In the genomic region with DNA sequence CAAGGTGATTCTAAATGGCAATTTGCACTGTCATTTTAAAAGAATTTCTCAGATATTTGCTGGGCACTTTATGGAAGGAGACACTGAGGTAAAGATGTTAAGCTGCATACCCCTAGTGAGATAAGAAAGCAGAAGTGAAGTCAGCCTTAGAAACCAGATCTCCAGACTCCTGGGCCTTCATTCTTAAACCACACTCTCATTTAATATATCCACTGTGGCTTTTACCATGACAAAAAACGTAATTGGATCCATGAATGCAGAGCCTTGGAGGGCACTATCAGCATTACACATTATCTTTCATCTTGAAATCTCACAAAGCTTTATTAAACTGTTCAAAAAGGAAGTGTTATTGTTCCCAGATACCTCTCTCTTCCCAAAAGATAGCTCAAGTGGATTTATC, we compare ENCODE assay signal across 21 cellular contexts. TPM values are rescaled to one million over a fixed set of nuclear protein-coding genes. Genes with fewer than 3 reads are reported as not detected.
DNase-seq lines count a peak whose midpoint lies in the region; TF ChIP-seq lines count a peak whose summit lies in the region.
"Had no signal": no experiment of that assay in that cellular context is flagged by ENCODE, and none has a peak within 500 bp of the region (broad histone marks: within the 10 kb centered on the region; RNA-seq: fewer than 3 reads in every experiment).

No MANE protein-coding gene starts in this region.

- no peaks in the 10 kb centered on the region for H3K79me2 ChIP-seq in trophoblast cell (ENCODE audit: control insufficient read depth, insufficient read depth, low read length, poor library complexity)

- H3K36me3 ChIP-seq in endodermal cell (ENCODE audit: control insufficient read depth, insufficient read depth, low read length) (no peaks in the 10 kb centered on the region), trophoblast cell (ENCODE audit: control insufficient read depth in 1 of 2, insufficient read depth in 2 of 2, low read length in 2 of 2) (no peaks in the 10 kb centered on the region), esophagus squamous epithelium (no peaks in the 10 kb centered on the region)
- H3K36me3 ChIP-seq: adrenal gland, esophagus muscularis mucosa had no signal

- H3K4me1 ChIP-seq in endodermal cell (ENCODE audit: control insufficient read depth, insufficient read depth, low read length) = no peaks in the 10 kb centered on the region
- H3K4me1 ChIP-seq in trophoblast cell (ENCODE audit: control insufficient read depth in 1 of 2, insufficient read depth in 2 of 2, low read length in 2 of 2) = peaks cover 0 to 3% of the 10 kb centered on the region in 2 experiments
- H3K4me1 ChIP-seq in esophagus squamous epithelium = no peaks in the 10 kb centered on the region
- H3K4me1 ChIP-seq: adrenal gland, esophagus muscularis mucosa had no signal

- H3K4me3 ChIP-seq in endodermal cell (ENCODE audit: low read length) (peak overlapping the region; percentile 47), trophoblast cell (ENCODE audit: low read depth, low read length) (no peak overlapping the region), esophagus squamous epithelium (no peak overlapping the region)
- H3K4me3 ChIP-seq: adrenal gland, esophagus muscularis mucosa had no signal

- no peaks in the 10 kb centered on the region for H3K9me3 ChIP-seq in endodermal cell (ENCODE audit: control insufficient read depth, low read length)
- no peaks in the 10 kb centered on the region for H3K9me3 ChIP-seq in trophoblast cell (ENCODE audit: insufficient read depth, low read depth, low read length)
- H3K9me3 ChIP-seq in esophagus squamous epithelium = no peaks in the 10 kb centered on the region
- H3K9me3 ChIP-seq: adrenal gland, esophagus muscularis mucosa had no signal

- no peak overlapping the region for H3K4me2 ChIP-seq in trophoblast cell (ENCODE audit: low read length)

- H4K12ac ChIP-seq in trophoblast cell (ENCODE audit: low read depth, low read length) = no peak overlapping the region

- no peak overlapping the region for H2AFZ ChIP-seq in trophoblast cell (ENCODE audit: insufficient read depth, low read length, poor library complexity)

- no peak overlapping the region for H2AK5ac ChIP-seq in trophoblast cell (ENCODE audit: low read length)

- H4K8ac ChIP-seq in trophoblast cell (ENCODE audit: low read depth, low read length) = no peak overlapping the region

- H3K4me1 Mint-ChIP-seq in endodermal cell = peaks cover 21% of the 10 kb centered on the region
- H3K4me1 Mint-ChIP-seq: central memory CD8-positive, alpha-beta T cell had no signal

- no peak overlapping the region for H3K27ac Mint-ChIP-seq in endodermal cell
- H3K27ac Mint-ChIP-seq: natural killer cell treated with Interleukin-12 subunit alpha and Interleukin-12 subunit beta and Interleukin-15 and Interleukin-18, amount 100 ng/mL, for 72 hours had no signal

- no peak overlapping the region for H4K91ac ChIP-seq in trophoblast cell (ENCODE audit: low read depth, low read length)

- H3K27me3 ChIP-seq in endodermal cell (ENCODE audit: control insufficient read depth, insufficient read depth, low read length, poor library complexity, severe bottlenecking) (peaks cover 8% of the 10 kb centered on the region), trophoblast cell (ENCODE audit: insufficient read depth, low read length) (no peaks in the 10 kb centered on the region), esophagus squamous epithelium (no peaks in the 10 kb centered on the region)
- H3K27me3 ChIP-seq: adrenal gland, esophagus muscularis mucosa had no signal

- 13% methylated on average over 1 of the region's 1 CpG; no CpG with 5 or more reads in 1 of the 2 experiments for WGBS in endodermal cell (ENCODE audit: insufficient coverage in 1 of 2, insufficient read length in 1 of 2), 2 experiments
- WGBS in trophoblast cell (ENCODE audit: extremely low coverage, insufficient coverage, insufficient read length) = no CpG with 5 or more reads among the region's 1 CpG
- 45 to 69% methylated on average over 1 of the region's 1 CpG for WGBS in esophagus squamous epithelium, 2 donors

- H3K9ac ChIP-seq in endodermal cell (ENCODE audit: extremely low read depth, low read length, poor library complexity, severe bottlenecking) = no peak overlapping the region
- H3K9ac ChIP-seq in trophoblast cell (ENCODE audit: low read length) = no peak overlapping the region

- H3K9me3 Mint-ChIP-seq in endodermal cell = no peaks in the 10 kb centered on the region

- no peak overlapping the region for H3K23ac ChIP-seq in trophoblast cell (ENCODE audit: low read length)

- H2BK120ac ChIP-seq in trophoblast cell (ENCODE audit: insufficient read depth, low read length, poor library complexity) = no peak overlapping the region

- H2BK12ac ChIP-seq in trophoblast cell (ENCODE audit: low read length) = no peak overlapping the region

- DNase-seq in Kasumi-1 (lab: John Stamatoyannopoulos, UW) (peak; percentile 26 to 62), RPMI7951 (ENCODE audit: low read depth) (peak; percentile 24), endodermal cell (no peak), trophoblast cell (peak; percentile 26 to 86), esophagus squamous epithelium (lab: John Stamatoyannopoulos, UW) (no peak), GM03348 (ENCODE audit: low spot score) (no peak), NCI-H1417 treated with DMSO at 0.1 percent for 48 hours (lab: John Stamatoyannopoulos, UW) (no peak)
- DNase-seq: activated CD4-positive, alpha-beta T cell treated with anti-CD3 and anti-CD28 coated beads for 48 hours; activated effector memory CD4-positive, alpha-beta T cell treated with anti-CD3 and anti-CD28 coated beads, Interleukin-2, amount 50 U/mL, for 16 hours; adrenal gland; EL; head of caudate nucleus; NCI-H2029; NCI-H526 treated with DMSO at 0.1 percent for 48 hours; stimulated activated CD4-positive, alpha-beta T cell treated with anti-CD3 and anti-CD28 coated beads, Interleukin-4, amount 100 ng/mL, for 1 hour had no signal

- no peaks in the 10 kb centered on the region for H3K36me3 Mint-ChIP-seq in endodermal cell (ENCODE audit: low read depth)
- H3K36me3 Mint-ChIP-seq: natural killer cell treated with Interleukin-12 subunit alpha and Interleukin-12 subunit beta and Interleukin-15 and Interleukin-18, amount 100 ng/mL, for 72 hours had no signal

- no peak overlapping the region for H3K18ac ChIP-seq in trophoblast cell (ENCODE audit: low read length)

- peaks cover 6% of the 10 kb centered on the region for H3K79me1 ChIP-seq in trophoblast cell (ENCODE audit: low read length)

- peaks cover 21% of the 10 kb centered on the region for H3K27me3 Mint-ChIP-seq in endodermal cell (ENCODE audit: insufficient read depth)
- H3K27me3 Mint-ChIP-seq: central memory CD8-positive, alpha-beta T cell; natural killer cell treated with Interleukin-12 subunit alpha and Interleukin-12 subunit beta and Interleukin-15 and Interleukin-18, amount 100 ng/mL, for 72 hours had no signal

- TF ChIP-seq POLR2A in esophagus squamous epithelium (IDR thresholded peaks at IDR 0.05) = no peak

- intact Hi-C loops in esophagus squamous epithelium (cut with DNase I) = no loop called here

- no peak overlapping the region for H3K4ac ChIP-seq in trophoblast cell (ENCODE audit: low read depth, low read length)

- TF ChIP-seq CTCF in endodermal cell (conservative IDR thresholded peaks at IDR 0.05) = no peak
- no peak for TF ChIP-seq CTCF in esophagus squamous epithelium (IDR thresholded peaks at IDR 0.05)

- H2BK5ac ChIP-seq in trophoblast cell (ENCODE audit: low read depth, low read length, poor library complexity) = no peak overlapping the region

- no peak overlapping the region for H3K27ac ChIP-seq in endodermal cell (ENCODE audit: low read depth, low read length)
- H3K27ac ChIP-seq in trophoblast cell (ENCODE audit: low read depth, low read length) = peak overlapping the region; percentile 87
- H3K27ac ChIP-seq in esophagus squamous epithelium = no peak overlapping the region
- H3K27ac ChIP-seq: adrenal gland, esophagus muscularis mucosa had no signal

- H3K4me3 Mint-ChIP-seq in endodermal cell = no peak overlapping the region
- H3K4me3 Mint-ChIP-seq: central memory CD8-positive, alpha-beta T cell; natural killer cell treated with Interleukin-12 subunit alpha and Interleukin-12 subunit beta and Interleukin-15 and Interleukin-18, amount 100 ng/mL, for 72 hours had no signal

- no peak overlapping the region for H3K14ac ChIP-seq in trophoblast cell (ENCODE audit: low read length)

RNA-seq across cellular contexts. Expression of a gene that starts 9.1 kb away (rescaled TPM):
- total RNA-seq in RPMI7951 (2014; rRNA removed; shearing (Covaris generic)) = not detected in 2 replicates
- total RNA-seq in endodermal cell = not detected
- not detected for polyA plus RNA-seq in endodermal cell (2013, experiment 1 of 2)
- not detected for polyA plus RNA-seq in endodermal cell (2013, experiment 2 of 2)
- polyA plus RNA-seq in trophoblast cell (2013) = not detected in 2 replicates
- total RNA-seq in esophagus squamous epithelium = not detected
- total RNA-seq: adrenal gland; esophagus muscularis mucosa; natural killer cell treated with Interleukin-12 subunit alpha and Interleukin-12 subunit beta and Interleukin-15 and Interleukin-18, amount 100 ng/mL, for 72 hours; posterior vena cava; SK-MEL-5 had no signal
- polyA plus RNA-seq: adrenal gland, keratinocyte had no signal

Comparison
In these comparisons a context has a peak if more than half of its experiments do, and no peak if none do; other contexts are left out.
1. DNase-seq: peak in Kasumi-1 (2 of 2), RPMI7951 (single experiment) and trophoblast cell (2 of 2); none in endodermal cell (single experiment), esophagus squamous epithelium (single experiment), GM03348 (single experiment) and NCI-H1417 treated with DMSO at 0.1 percent for 48 hours (single experiment).